Comparison of ENCODE assay signal across 9 cellular contexts in genomic region chr3:44045476-44046275, GRCh38.
DNase-seq lines count a peak whose midpoint lies in the region; ATAC-seq and TF ChIP-seq lines count a peak whose summit lies in the region.
"Had no signal": no experiment of that assay in that cellular context is flagged by ENCODE, and none has a peak within 500 bp of the region (broad histone marks: within the 10 kb centered on the region; RNA-seq: fewer than 3 reads in every experiment).

No MANE protein-coding gene starts in this region.

- H3K36me3 ChIP-seq in CD8-positive, alpha-beta T cell (ENCODE audit: insufficient read depth, low read length), result no peaks in the 10 kb centered on the region
- H3K36me3 ChIP-seq: tibial artery had no signal

- H3K9me3 Mint-ChIP-seq in CD8-positive, alpha-beta T cell, result no peaks in the 10 kb centered on the region
- peaks cover 10% of the 10 kb centered on the region for H3K9me3 Mint-ChIP-seq in type B pancreatic cell

- peak; percentile 34 for ATAC-seq in CD8-positive, alpha-beta T cell
- ATAC-seq in GM18868 (IDR thresholded peaks at IDR 0.05; ENCODE audit: unreplicated experiment) (peak; percentile 87), HG02938 (IDR thresholded peaks at IDR 0.05; ENCODE audit: unreplicated experiment) (peak; percentile 81)

- no peak overlapping the region for H3K27ac ChIP-seq in CD8-positive, alpha-beta T cell (ENCODE audit: low read depth, low read length)
- H3K27ac ChIP-seq: tibial artery had no signal

- POLR2A ChIA-PET in CD8-positive, alpha-beta T cell (lab: Charles Lee), result no interaction called here

- no peak for TF ChIP-seq CTCF in CD8-positive, alpha-beta T cell (IDR thresholded peaks at IDR 0.05)
- TF ChIP-seq CTCF in type B pancreatic cell (conservative IDR thresholded peaks at IDR 0.05), result no peak

- H3K4me3 ChIP-seq in CD8-positive, alpha-beta T cell (ENCODE audit: low read depth, low read length), result no peak overlapping the region
- H3K4me3 ChIP-seq: tibial artery had no signal

- H3K27ac Mint-ChIP-seq in CD8-positive, alpha-beta T cell, result no peak overlapping the region
- no peak overlapping the region for H3K27ac Mint-ChIP-seq in type B pancreatic cell

- DNase-seq in CD8-positive, alpha-beta T cell, result no peak
- peak; percentile 40 for DNase-seq in NCI-H146 treated with DMSO at 0.1 percent for 48 hours (lab: John Stamatoyannopoulos, UW; ENCODE audit: unreplicated experiment)
- DNase-seq in ecto neural progenitor cell (ENCODE audit: low spot score), result peak; percentile 17
- DNase-seq in T-helper 2 cell, result no peak
- DNase-seq in activated T-cell treated with anti-CD3 and anti-CD28 coated beads, Interleukin-2, amount 50 U/mL, for 1 hour, result no peak
- no peak for DNase-seq in type B pancreatic cell (ENCODE audit: extremely low spot score, unreplicated experiment)

- H3K4me1 ChIP-seq in CD8-positive, alpha-beta T cell (ENCODE audit: insufficient read depth, low read length), result no peaks in the 10 kb centered on the region
- H3K4me1 ChIP-seq: tibial artery had no signal

- H3K4me1 Mint-ChIP-seq in CD8-positive, alpha-beta T cell (ENCODE audit: low read depth), result no peaks in the 10 kb centered on the region
- H3K4me1 Mint-ChIP-seq in type B pancreatic cell (ENCODE audit: unreplicated experiment), result peaks cover 5% of the 10 kb centered on the region

- H3K27me3 ChIP-seq in CD8-positive, alpha-beta T cell (ENCODE audit: insufficient read depth, low read length), result no peaks in the 10 kb centered on the region
- H3K27me3 ChIP-seq: tibial artery had no signal

- H3K4me3 Mint-ChIP-seq in CD8-positive, alpha-beta T cell, result no peak overlapping the region
- no peak overlapping the region for H3K4me3 Mint-ChIP-seq in type B pancreatic cell

- H3K36me3 Mint-ChIP-seq in CD8-positive, alpha-beta T cell, result no peaks in the 10 kb centered on the region
- H3K36me3 Mint-ChIP-seq in type B pancreatic cell, result no peaks in the 10 kb centered on the region

- H3K27me3 Mint-ChIP-seq in CD8-positive, alpha-beta T cell (ENCODE audit: low read depth), result peaks cover 2% of the 10 kb centered on the region
- H3K27me3 Mint-ChIP-seq in type B pancreatic cell, result no peaks in the 10 kb centered on the region

- no peaks in the 10 kb centered on the region for H3K9me3 ChIP-seq in CD8-positive, alpha-beta T cell (ENCODE audit: low read length)
- H3K9me3 ChIP-seq: tibial artery had no signal

- CTCF ChIA-PET in CD8-positive, alpha-beta T cell (lab: Charles Lee), result no interaction called here

- intact Hi-C loops in CD8-positive, alpha-beta T cell (cut with DNase I, micrococcal nuclease), result no loop called here

Comparison
In these comparisons a context has a peak if more than half of its experiments do, and no peak if none do; other contexts are left out.
1. ATAC-seq: peak in every context shown above with its lines; median percentile 87 in GM18868; 81 in HG02938; 34 in CD8-positive, alpha-beta T cell.
2. DNase-seq: peak in NCI-H146 treated with DMSO at 0.1 percent for 48 hours (single experiment) and ecto neural progenitor cell (single experiment); none in CD8-positive, alpha-beta T cell (0 of 7), T-helper 2 cell (0 of 5), activated T-cell treated with anti-CD3 and anti-CD28 coated beads, Interleukin-2, amount 50 U/mL, for 1 hour (single experiment) and type B pancreatic cell (single experiment).